Comparison of ENCODE assay signal across 1 cellular context in the genomic region with DNA sequence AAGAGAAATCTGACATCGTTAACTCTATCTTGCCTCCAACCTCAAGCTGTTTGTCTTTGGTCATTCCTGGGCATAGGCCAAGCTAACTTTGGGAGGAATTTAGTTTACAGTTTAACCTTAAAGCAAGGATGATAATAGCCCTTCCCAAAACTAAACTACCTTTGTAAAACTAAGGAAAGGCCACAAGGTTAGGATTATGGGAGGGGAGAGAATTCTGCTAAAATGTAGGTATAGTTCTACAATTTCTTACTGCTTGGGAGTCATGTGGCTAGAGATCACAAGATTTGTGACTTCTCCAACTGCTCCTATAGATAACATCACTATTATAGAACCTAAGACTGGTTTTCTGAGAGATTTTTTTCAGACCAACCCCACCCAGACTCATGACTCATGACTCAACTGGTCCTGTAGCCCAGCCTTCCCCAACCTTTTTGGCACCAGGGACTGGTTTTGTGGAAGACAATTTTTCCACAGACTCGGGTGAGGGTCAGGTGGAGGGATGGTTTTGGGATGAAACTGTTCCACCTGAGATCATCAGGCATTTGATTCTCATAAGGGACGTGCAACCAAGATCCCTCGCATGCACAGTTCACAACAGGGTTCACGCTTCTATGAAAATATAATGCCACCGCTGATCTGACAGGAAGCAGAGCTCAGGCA.
TF ChIP-seq lines count a peak whose summit lies in the region.

No MANE protein-coding gene starts in this region.

TF ChIP-seq in K562, 482 proteins besides CTCF, POLR2A, EP300 and RAD21 (continued from another document):
- TF ChIP-seq RUNX1 (IDR thresholded peaks at IDR 0.05; ENCODE audit: low read depth) (no peak), NR3C1 (CRISPR knock-in tag; IDR thresholded peaks at IDR 0.05) (no peak), ATF7 (IDR thresholded peaks at IDR 0.05) (peak; percentile 58), JUN (IDR thresholded peaks at IDR 0.05; ENCODE audit: borderline replicate concordance, low read depth, low read length) (peak; percentile 75; the same call in 1 of the 2 replicates), JUN (CRISPR knock-in tag; IDR thresholded peaks at IDR 0.05; ENCODE audit: borderline replicate concordance) (no peak), FOXJ2 (tag; IDR thresholded peaks at IDR 0.05) (0 out of 2 replicates have a peak, but pooled peaks have one; percentile 73), DPF2 (IDR thresholded peaks at IDR 0.05) (peak; percentile 70), NFRKB (IDR thresholded peaks at IDR 0.05; ENCODE audit: low read depth) (no peak), LEF1 (IDR thresholded peaks at IDR 0.05) (peak; percentile 33; the same call in 1 of the 2 replicates), SIN3A (IDR thresholded peaks at IDR 0.05; ENCODE audit: borderline replicate concordance in 2 of 2, control insufficient read depth in 1 of 2, low read depth in 2 of 2, low read length in 2 of 2) (no peak), ZNF586 (CRISPR knock-in tag; conservative IDR thresholded peaks at IDR 0.05) (no peak), RBM22 (IDR thresholded peaks at IDR 0.05; ENCODE audit: low read depth, low read length, poor library complexity, severe bottlenecking) (no peak)
- TF ChIP-seq, protein P1, sequence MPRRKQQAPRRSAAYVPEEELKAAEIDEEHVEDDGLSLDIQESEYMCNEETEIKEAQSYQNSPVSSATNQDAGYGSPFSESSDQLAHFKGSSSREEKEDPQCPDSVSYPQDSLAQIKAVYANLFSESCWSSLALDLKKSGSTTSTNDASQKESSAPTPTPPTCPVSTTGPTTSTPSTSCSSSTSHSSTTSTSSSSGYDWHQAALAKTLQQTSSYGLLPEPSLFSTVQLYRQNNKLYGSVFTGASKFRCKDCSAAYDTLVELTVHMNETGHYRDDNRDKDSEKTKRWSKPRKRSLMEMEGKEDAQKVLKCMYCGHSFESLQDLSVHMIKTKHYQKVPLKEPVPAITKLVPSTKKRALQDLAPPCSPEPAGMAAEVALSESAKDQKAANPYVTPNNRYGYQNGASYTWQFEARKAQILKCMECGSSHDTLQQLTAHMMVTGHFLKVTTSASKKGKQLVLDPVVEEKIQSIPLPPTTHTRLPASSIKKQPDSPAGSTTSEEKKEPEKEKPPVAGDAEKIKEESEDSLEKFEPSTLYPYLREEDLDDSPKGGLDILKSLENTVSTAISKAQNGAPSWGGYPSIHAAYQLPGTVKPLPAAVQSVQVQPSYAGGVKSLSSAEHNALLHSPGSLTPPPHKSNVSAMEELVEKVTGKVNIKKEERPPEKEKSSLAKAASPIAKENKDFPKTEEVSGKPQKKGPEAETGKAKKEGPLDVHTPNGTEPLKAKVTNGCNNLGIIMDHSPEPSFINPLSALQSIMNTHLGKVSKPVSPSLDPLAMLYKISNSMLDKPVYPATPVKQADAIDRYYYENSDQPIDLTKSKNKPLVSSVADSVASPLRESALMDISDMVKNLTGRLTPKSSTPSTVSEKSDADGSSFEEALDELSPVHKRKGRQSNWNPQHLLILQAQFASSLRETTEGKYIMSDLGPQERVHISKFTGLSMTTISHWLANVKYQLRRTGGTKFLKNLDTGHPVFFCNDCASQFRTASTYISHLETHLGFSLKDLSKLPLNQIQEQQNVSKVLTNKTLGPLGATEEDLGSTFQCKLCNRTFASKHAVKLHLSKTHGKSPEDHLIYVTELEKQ (CRISPR knock-in tag; IDR thresholded peaks at IDR 0.05): 0 out of 2 replicates have a peak, but pooled peaks have one; percentile 30
- TF ChIP-seq, protein P2, sequence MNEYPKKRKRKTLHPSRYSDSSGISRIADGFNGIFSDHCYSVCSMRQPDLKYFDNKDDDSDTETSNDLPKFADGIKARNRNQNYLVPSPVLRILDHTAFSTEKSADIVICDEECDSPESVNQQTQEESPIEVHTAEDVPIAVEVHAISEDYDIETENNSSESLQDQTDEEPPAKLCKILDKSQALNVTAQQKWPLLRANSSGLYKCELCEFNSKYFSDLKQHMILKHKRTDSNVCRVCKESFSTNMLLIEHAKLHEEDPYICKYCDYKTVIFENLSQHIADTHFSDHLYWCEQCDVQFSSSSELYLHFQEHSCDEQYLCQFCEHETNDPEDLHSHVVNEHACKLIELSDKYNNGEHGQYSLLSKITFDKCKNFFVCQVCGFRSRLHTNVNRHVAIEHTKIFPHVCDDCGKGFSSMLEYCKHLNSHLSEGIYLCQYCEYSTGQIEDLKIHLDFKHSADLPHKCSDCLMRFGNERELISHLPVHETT (CRISPR knock-in tag; conservative IDR thresholded peaks at IDR 0.05 in 1 of 2, IDR thresholded peaks at IDR 0.05 in 1 of 2): peak in 1 of 2 experiments; percentile 72; a peak in 2 of 4 replicates
